In the genomic region with DNA sequence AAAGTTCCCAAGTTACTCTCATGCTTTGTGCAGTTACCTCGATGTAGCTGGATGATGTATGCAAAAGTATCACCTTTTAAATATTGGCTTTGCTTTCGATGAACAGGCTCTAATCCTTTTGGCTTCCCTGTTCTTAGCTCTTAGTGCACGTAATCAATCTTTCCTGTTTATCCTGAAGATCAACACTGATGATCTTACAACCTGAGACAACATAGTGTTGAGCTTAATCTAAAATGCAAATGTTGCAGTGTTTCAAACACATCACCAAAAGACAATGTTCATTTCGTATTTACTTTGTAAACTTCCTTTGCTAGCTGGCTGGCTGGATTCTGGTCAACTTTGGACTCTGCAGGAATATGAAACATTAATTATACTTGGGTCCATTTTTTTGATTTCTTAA, we compare ENCODE assay signal across 31 cellular contexts.
"Had no signal": no experiment of that assay in that cellular context is flagged by ENCODE, and none has a peak within 500 bp of the region (broad histone marks: within the 10 kb centered on the region; RNA-seq: fewer than 3 reads in every experiment).

No MANE protein-coding gene starts in this region.

- H3K4me3 Mint-ChIP-seq: activated naive CD4-positive, alpha-beta T cell treated with anti-CD3 and anti-CD28 coated beads for 36 hours; activated naive CD8-positive, alpha-beta T cell treated with anti-CD3 and anti-CD28 coated beads, Interleukin-2, amount 50 U/mL, for 24 hours; activated T-helper 17 cell treated with anti-CD3 and anti-CD28 coated beads, Interleukin-2, amount 50 U/mL, for 72 hours had no signal

- H3K27ac ChIP-seq: ascending aorta, body of pancreas, SK-N-MC had no signal

- H3K27ac Mint-ChIP-seq: activated naive CD4-positive, alpha-beta T cell treated with anti-CD3 and anti-CD28 coated beads for 36 hours; activated naive CD8-positive, alpha-beta T cell treated with anti-CD3 and anti-CD28 coated beads, Interleukin-2, amount 50 U/mL, for 24 hours; activated T-helper 17 cell treated with anti-CD3 and anti-CD28 coated beads, Interleukin-2, amount 50 U/mL, for 72 hours had no signal

- H3K27me3 Mint-ChIP-seq: activated naive CD8-positive, alpha-beta T cell treated with anti-CD3 and anti-CD28 coated beads, Interleukin-2, amount 50 U/mL, for 24 hours; activated T-helper 17 cell treated with anti-CD3 and anti-CD28 coated beads, Interleukin-2, amount 50 U/mL, for 72 hours had no signal

- FAIRE-seq: bronchial epithelial cell had no signal

- DNase-seq: activated CD4-positive, alpha-beta T cell treated with anti-CD3 and anti-CD28 coated beads for 48 hours; activated CD4-positive, alpha-beta T cell treated with anti-CD3 and anti-CD28 coated beads, Interleukin-2, amount 50 U/mL, for 4 hours; activated CD8-positive, alpha-beta memory T cell treated with anti-CD3 and anti-CD28 coated beads for 24 hours; activated gamma-delta T cell; activated naive CD4-positive, alpha-beta T cell treated with anti-CD3 and anti-CD28 coated beads for 36 hours; activated naive CD8-positive, alpha-beta T cell treated with anti-CD3 and anti-CD28 coated beads, Interleukin-2, amount 50 U/mL, for 24 hours; activated T-cell treated with anti-CD3 and anti-CD28 coated beads, Interleukin-2, amount 50 U/mL, for 48 hours; amniotic stem cell; body of pancreas; central memory CD4-positive, alpha-beta T cell; KG1; NCI-H1092; NCI-H1417 treated with DMSO at 0.1 percent for 48 hours; NCI-H1694; NCI-H2029; NCI-H2107; NCI-H2171 treated with DMSO at 0.1 percent for 48 hours; NCI-H226; NCI-H526; NCI-H774; NK-92 treated with Interleukin-12 subunit alpha and Interleukin-12 subunit beta, amount 100 ng/mL, for 24 hours; OCI-M1; RPMI8226; T-helper 1 cell had no signal

- ATAC-seq: activated CD4-positive, CD25-positive, alpha-beta regulatory T cell treated with anti-CD3 and anti-CD28 coated beads, Interleukin-2, amount 50 U/mL, for 24 hours; activated naive CD8-positive, alpha-beta T cell treated with anti-CD3 and anti-CD28 coated beads, Interleukin-2, amount 50 U/mL, for 24 hours; activated T-helper 17 cell treated with anti-CD3 and anti-CD28 coated beads, Interleukin-2, amount 50 U/mL, for 72 hours; body of pancreas; Panc1; Right ventricle myocardium inferior had no signal
